In the genomic region with DNA sequence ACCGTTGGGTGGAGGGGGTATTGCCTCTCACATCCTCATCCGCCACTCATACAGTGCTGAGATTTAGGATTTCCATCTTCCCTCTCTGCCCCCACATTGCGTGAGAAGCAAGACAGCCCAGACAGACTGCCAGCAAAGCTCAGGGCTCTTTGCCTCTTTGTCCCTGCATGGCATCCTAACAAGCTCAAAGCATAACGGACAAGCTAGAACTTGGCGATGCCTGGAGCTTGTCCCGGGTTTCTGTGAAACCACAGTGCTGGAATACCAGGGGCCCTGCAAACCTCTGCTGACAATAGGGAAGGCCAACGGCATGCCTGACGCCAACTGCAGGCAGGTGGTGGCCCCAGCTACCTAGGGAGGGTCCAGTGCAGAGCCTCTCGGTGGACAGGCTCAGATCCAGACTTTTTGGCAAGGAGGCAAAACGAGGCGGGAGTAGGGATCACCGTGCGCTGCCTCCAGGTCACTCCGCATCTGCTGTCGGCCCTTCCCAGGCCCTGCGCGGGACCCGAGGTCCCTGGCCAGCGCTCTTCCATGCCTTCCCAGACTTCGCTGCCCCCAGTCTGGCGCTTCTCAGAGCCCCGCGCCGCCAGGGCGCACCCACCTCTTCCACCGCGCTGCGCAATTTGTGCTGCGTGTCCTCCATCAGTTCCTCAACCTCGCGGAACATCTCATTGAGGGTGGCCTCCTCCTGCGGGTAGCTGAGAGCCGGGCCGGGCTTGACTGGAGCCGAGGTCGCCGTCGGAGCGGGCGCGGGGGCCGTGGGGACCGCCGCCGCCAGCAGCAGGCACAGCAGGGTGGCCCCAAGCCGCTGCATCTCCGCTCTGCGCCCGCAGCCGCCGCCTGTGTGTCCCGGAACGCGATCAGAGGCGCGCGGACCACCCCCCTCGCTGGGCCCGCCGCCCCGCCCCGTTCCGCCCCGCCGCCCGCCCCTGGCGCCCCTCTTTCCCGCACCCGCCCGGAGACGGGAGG, we compare ENCODE assay signal across 8 cellular contexts. TPM values are rescaled to one million over a fixed set of nuclear protein-coding genes. Genes with fewer than 3 reads are reported as not detected.
DNase-seq lines count a peak whose midpoint lies in the region; ATAC-seq and TF ChIP-seq lines count a peak whose summit lies in the region.

Gene DKK3, minus strand, starts transcription at position 858 of the 969 bp plus-strand sequence. Its CDS starts 44 bp downstream, at position 814.

- H3K4me3 Mint-ChIP-seq in T-cell (peak within 1 kb of the TSS; percentile 66 to 81 (median 68)), natural killer cell (peak within 1 kb of the TSS; percentile 82)

- peak in 5 of 34 experiments; percentile 5 to 22 (median 12) for DNase-seq in T-cell
- DNase-seq in fibroblast of peridontal ligament (ENCODE audit: extremely low read depth), result peak; percentile 40
- DNase-seq in natural killer cell, result no peak
- peak in 1 of 2 donors; percentile 79 for DNase-seq in aorta
- DNase-seq in SHP77 treated with DMSO at 0.1 percent for 48 hours (lab: John Stamatoyannopoulos, UW), result no peak
- no peak for DNase-seq in HT-29 (ENCODE audit: low spot score)

- H3K36me3 Mint-ChIP-seq in T-cell, result no peaks in the 10 kb centered on the region
- H3K36me3 Mint-ChIP-seq in natural killer cell, result no peaks in the 10 kb centered on the region

- TF ChIP-seq CTCF in natural killer cell (IDR thresholded peaks at IDR 0.05), result no peak

- no peak within 1 kb of the TSS for H3K27ac Mint-ChIP-seq in T-cell
- H3K27ac Mint-ChIP-seq in natural killer cell, result no peak within 1 kb of the TSS

- intact Hi-C loops in natural killer cell (cut with micrococcal nuclease), result no loop called here
- intact Hi-C loops in aorta (cut with DNase I), result loop anchor here (2.0 to 5.0 kb wide), 2 partner anchors 33 to 36 kb away; no protein-coding TSS in a partner anchor

- H3K27me3 Mint-ChIP-seq in T-cell (peaks cover 66 to 78% of the 10 kb centered on the region in 2 donors), natural killer cell (ENCODE audit: low read depth in 2 of 2) (peaks cover 67 to 83% of the 10 kb centered on the region in 2 donors)

- POLR2A ChIA-PET in T-cell (lab: Charles Lee), result no interaction called here

- peak within 1 kb of the TSS; percentile 75 to 80 for H3K4me3 ChIP-seq in aorta (ENCODE audit: low read length in 2 of 2)

- H3K27ac ChIP-seq in aorta (ENCODE audit: low read depth in 1 of 2, low read length in 2 of 2), result peak within 1 kb of the TSS; percentile 71 to 76

- no peaks in the 10 kb centered on the region; the same call in 1 of the 2 replicates for H3K36me3 ChIP-seq in ES-I3 (ENCODE audit: insufficient read depth, low read length)
- no peaks in the 10 kb centered on the region for H3K36me3 ChIP-seq in aorta (ENCODE audit: control insufficient read depth in 1 of 2, insufficient read depth in 2 of 2, low read length in 1 of 2)

- peak; percentile 49 to 62 (median 56) for ATAC-seq in T-cell (replicated peaks in 1 of 4)
- ATAC-seq in natural killer cell, result peak in 1 of 3 donors; percentile 52
- peak; percentile 43 for ATAC-seq in aorta (ENCODE audit: low FRiP score)
- no peak for ATAC-seq in HG02938 (IDR thresholded peaks at IDR 0.05; ENCODE audit: unreplicated experiment)

- H3K4me1 Mint-ChIP-seq in T-cell, result peaks cover 5 to 18% (median 17%) of the 10 kb centered on the region in 3 donors
- peaks cover 0 to 9% of the 10 kb centered on the region in 2 donors for H3K4me1 Mint-ChIP-seq in natural killer cell

- H3K9me3 Mint-ChIP-seq in T-cell (no peaks in the 10 kb centered on the region), natural killer cell (no peaks in the 10 kb centered on the region)

- 1 to 2% methylated on average over 44 to 71 of the region's 71 CpGs for WGBS in aorta, 2 donors

- H3K4me1 ChIP-seq in ES-I3 (ENCODE audit: insufficient read depth, low read length) (peaks cover 9% of the 10 kb centered on the region), aorta (ENCODE audit: control insufficient read depth in 1 of 2, insufficient read depth in 2 of 2, low read length in 2 of 2) (peaks cover 3 to 6% of the 10 kb centered on the region in 2 donors)

- CTCF ChIA-PET in T-cell (lab: Charles Lee), result interaction anchor here in 1 of 2 donors (0.6 to 0.7 kb wide), 3 partner anchors 36 to 1794 kb away, joined by 3 to 6 read pairs (median 3); no protein-coding TSS in a partner anchor

- peak within 1 kb of the TSS; percentile 64 for H3K9ac ChIP-seq in ES-I3 (ENCODE audit: low read depth, low read length)

- H3K9me3 ChIP-seq in ES-I3 (ENCODE audit: control insufficient read depth, insufficient read depth, low read length), result no peaks in the 10 kb centered on the region
- H3K9me3 ChIP-seq in aorta (ENCODE audit: control insufficient read depth, low read length), result no peaks in the 10 kb centered on the region

- no peaks in the 10 kb centered on the region for H3K27me3 ChIP-seq in aorta (ENCODE audit: control insufficient read depth in 1 of 2, insufficient read depth in 2 of 2, low read length in 1 of 2)

RNA-seq across cellular contexts. Expression of gene DKK3, which starts in this region (rescaled TPM):
- 1 to 10 TPM; 1.5 to 8.1 (median 2.7) TPM for total RNA-seq in T-cell
- under 1 TPM in 2 of 3 donors, not detected in 1; 0.16 to 0.70 TPM for total RNA-seq in natural killer cell
- 100 to 1,000 TPM; 250 to 313 TPM for total RNA-seq in aorta
- 100 to 1,000 TPM; 471 to 938 TPM for polyA plus RNA-seq in aorta
- not detected in 2 replicates for total RNA-seq in HT-29 (2014; rRNA removed; shearing (Covaris generic))

Comparison
In these comparisons a context has a peak if more than half of its experiments do, and no peak if none do; other contexts are left out.
1. RNA of gene DKK3 (total RNA-seq): 250 to 313 TPM in aorta; 1.5 to 8.1 TPM in T-cell, 0.16 to 0.70 TPM in natural killer cell and not detected in HT-29; every median in the first group is over 10 times any median in the second.